2 cellular contexts compared by ENCODE assay signal in the genomic region with DNA sequence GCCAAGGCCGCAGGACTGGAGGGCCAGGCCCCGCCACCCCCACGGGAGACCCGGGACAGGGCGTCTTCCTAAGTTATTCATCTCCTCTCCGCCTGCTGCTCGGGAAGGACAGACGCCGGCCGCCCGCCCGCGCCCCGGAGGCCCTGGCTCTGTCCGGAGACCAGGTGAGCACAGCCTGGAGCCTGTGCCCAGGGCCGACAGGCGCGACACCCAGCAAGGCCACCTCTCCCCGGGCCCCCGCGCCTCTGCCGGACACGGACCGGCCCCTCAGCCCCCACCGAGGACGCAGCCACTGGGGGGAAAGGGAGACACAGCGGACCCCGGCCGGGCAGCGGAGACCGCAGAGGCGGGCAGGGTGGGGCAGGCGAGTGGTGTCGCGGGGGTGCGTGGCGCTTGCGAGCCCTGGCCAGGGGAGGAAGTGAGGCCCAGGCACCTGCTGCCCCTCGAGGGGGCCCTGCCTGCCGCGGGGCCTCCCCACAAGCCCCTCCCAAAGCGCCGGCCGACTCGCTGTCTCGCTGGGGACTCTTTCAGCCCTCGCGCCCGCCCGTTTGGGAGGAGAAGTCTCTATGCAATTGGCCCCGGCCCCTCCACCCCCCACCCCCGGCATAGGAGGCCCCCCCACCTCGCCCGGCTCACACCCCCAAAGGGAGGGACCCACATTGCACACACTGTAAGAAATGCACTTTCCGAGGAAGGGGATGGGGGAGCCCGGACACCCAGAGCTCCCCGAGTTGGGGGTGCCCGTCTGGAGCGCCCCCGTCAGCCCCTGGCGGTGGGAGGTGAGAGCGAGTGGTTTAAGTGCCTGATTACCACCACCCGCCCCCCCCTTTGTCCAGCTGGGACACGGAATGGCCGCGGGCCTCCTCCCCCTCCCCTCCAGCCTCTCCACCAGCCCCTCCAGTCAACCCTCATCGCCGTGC.
TF ChIP-seq lines count a peak whose summit lies in the region.

No MANE protein-coding gene starts in this region.

TF ChIP-seq in GM23338, 12 proteins besides CTCF, POLR2A, EP300 and RAD21:
- TF ChIP-seq NANOG (IDR thresholded peaks at IDR 0.05; ENCODE audit: borderline replicate concordance) (no peak), EZH2 (IDR thresholded peaks at IDR 0.05; ENCODE audit: low read depth, unreplicated experiment) (peak; percentile 77), STAT1 (IDR thresholded peaks at IDR 0.05; ENCODE audit: unreplicated experiment) (no peak)
- TF ChIP-seq, protein P1, sequence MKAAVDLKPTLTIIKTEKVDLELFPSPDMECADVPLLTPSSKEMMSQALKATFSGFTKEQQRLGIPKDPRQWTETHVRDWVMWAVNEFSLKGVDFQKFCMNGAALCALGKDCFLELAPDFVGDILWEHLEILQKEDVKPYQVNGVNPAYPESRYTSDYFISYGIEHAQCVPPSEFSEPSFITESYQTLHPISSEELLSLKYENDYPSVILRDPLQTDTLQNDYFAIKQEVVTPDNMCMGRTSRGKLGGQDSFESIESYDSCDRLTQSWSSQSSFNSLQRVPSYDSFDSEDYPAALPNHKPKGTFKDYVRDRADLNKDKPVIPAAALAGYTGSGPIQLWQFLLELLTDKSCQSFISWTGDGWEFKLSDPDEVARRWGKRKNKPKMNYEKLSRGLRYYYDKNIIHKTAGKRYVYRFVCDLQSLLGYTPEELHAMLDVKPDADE (IDR thresholded peaks at IDR 0.05): no peak
- TF ChIP-seq, protein P2, sequence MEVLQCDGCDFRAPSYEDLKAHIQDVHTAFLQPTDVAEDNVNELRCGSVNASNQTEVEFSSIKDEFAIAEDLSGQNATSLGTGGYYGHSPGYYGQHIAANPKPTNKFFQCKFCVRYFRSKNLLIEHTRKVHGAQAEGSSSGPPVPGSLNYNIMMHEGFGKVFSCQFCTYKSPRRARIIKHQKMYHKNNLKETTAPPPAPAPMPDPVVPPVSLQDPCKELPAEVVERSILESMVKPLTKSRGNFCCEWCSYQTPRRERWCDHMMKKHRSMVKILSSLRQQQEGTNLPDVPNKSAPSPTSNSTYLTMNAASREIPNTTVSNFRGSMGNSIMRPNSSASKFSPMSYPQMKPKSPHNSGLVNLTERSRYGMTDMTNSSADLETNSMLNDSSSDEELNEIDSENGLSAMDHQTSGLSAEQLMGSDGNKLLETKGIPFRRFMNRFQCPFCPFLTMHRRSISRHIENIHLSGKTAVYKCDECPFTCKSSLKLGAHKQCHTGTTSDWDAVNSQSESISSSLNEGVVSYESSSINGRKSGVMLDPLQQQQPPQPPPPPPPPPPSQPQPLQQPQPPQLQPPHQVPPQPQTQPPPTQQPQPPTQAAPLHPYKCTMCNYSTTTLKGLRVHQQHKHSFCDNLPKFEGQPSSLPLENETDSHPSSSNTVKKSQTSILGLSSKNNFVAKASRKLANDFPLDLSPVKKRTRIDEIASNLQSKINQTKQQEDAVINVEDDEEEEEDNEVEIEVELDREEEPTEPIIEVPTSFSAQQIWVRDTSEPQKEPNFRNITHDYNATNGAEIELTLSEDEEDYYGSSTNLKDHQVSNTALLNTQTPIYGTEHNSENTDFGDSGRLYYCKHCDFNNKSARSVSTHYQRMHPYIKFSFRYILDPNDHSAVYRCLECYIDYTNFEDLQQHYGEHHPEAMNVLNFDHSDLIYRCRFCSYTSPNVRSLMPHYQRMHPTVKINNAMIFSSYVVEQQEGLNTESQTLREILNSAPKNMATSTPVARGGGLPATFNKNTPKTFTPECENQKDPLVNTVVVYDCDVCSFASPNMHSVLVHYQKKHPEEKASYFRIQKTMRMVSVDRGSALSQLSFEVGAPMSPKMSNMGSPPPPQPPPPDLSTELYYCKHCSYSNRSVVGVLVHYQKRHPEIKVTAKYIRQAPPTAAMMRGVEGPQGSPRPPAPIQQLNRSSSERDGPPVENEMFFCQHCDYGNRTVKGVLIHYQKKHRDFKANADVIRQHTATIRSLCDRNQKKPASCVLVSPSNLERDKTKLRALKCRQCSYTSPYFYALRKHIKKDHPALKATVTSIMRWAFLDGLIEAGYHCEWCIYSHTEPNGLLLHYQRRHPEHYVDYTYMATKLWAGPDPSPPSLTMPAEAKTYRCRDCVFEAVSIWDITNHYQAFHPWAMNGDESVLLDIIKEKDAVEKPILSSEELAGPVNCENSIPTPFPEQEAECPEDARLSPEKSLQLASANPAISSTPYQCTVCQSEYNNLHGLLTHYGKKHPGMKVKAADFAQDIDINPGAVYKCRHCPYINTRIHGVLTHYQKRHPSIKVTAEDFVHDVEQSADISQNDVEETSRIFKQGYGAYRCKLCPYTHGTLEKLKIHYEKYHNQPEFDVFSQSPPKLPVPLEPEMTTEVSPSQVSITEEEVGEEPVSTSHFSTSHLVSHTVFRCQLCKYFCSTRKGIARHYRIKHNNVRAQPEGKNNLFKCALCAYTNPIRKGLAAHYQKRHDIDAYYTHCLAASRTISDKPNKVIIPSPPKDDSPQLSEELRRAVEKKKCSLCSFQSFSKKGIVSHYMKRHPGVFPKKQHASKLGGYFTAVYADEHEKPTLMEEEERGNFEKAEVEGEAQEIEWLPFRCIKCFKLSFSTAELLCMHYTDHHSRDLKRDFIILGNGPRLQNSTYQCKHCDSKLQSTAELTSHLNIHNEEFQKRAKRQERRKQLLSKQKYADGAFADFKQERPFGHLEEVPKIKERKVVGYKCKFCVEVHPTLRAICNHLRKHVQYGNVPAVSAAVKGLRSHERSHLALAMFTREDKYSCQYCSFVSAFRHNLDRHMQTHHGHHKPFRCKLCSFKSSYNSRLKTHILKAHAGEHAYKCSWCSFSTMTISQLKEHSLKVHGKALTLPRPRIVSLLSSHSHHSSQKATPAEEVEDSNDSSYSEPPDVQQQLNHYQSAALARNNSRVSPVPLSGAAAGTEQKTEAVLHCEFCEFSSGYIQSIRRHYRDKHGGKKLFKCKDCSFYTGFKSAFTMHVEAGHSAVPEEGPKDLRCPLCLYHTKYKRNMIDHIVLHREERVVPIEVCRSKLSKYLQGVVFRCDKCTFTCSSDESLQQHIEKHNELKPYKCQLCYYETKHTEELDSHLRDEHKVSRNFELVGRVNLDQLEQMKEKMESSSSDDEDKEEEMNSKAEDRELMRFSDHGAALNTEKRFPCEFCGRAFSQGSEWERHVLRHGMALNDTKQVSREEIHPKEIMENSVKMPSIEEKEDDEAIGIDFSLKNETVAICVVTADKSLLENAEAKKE (CRISPR knock-in tag; IDR thresholded peaks at IDR 0.05): no peak

TF ChIP-seq in K562, 482 proteins besides CTCF, POLR2A, EP300 and RAD21 (continues in another document):
- no peak for TF ChIP-seq ZNF316 (IDR thresholded peaks at IDR 0.05)
- TF ChIP-seq, protein P3, sequence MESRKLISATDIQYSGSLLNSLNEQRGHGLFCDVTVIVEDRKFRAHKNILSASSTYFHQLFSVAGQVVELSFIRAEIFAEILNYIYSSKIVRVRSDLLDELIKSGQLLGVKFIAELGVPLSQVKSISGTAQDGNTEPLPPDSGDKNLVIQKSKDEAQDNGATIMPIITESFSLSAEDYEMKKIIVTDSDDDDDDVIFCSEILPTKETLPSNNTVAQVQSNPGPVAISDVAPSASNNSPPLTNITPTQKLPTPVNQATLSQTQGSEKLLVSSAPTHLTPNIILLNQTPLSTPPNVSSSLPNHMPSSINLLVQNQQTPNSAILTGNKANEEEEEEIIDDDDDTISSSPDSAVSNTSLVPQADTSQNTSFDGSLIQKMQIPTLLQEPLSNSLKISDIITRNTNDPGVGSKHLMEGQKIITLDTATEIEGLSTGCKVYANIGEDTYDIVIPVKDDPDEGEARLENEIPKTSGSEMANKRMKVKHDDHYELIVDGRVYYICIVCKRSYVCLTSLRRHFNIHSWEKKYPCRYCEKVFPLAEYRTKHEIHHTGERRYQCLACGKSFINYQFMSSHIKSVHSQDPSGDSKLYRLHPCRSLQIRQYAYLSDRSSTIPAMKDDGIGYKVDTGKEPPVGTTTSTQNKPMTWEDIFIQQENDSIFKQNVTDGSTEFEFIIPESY (CRISPR knock-in tag; IDR thresholded peaks at IDR 0.05): peak; percentile 12; the same call in 1 of the 2 replicates
- TF ChIP-seq, protein P4, sequence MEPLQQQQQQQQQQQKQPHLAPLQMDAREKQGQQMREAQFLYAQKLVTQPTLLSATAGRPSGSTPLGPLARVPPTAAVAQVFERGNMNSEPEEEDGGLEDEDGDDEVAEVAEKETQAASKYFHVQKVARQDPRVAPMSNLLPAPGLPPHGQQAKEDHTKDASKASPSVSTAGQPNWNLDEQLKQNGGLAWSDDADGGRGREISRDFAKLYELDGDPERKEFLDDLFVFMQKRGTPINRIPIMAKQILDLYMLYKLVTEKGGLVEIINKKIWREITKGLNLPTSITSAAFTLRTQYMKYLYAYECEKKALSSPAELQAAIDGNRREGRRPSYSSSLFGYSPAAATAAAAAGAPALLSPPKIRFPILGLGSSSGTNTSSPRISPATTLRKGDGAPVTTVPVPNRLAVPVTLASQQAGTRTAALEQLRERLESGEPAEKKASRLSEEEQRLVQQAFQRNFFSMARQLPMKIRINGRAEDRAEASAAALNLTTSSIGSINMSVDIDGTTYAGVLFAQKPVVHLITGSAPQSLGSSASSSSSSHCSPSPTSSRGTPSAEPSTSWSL (CRISPR knock-in tag; IDR thresholded peaks at IDR 0.05; ENCODE audit: borderline replicate concordance): no peak
- TF ChIP-seq, protein P5, sequence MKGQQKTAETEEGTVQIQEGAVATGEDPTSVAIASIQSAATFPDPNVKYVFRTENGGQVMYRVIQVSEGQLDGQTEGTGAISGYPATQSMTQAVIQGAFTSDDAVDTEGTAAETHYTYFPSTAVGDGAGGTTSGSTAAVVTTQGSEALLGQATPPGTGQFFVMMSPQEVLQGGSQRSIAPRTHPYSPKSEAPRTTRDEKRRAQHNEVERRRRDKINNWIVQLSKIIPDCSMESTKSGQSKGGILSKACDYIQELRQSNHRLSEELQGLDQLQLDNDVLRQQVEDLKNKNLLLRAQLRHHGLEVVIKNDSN (CRISPR knock-in tag; IDR thresholded peaks at IDR 0.05): no peak
- TF ChIP-seq GTF2F1 (IDR thresholded peaks at IDR 0.05; ENCODE audit: low read depth, low read length): no peak
- TF ChIP-seq, protein P6, sequence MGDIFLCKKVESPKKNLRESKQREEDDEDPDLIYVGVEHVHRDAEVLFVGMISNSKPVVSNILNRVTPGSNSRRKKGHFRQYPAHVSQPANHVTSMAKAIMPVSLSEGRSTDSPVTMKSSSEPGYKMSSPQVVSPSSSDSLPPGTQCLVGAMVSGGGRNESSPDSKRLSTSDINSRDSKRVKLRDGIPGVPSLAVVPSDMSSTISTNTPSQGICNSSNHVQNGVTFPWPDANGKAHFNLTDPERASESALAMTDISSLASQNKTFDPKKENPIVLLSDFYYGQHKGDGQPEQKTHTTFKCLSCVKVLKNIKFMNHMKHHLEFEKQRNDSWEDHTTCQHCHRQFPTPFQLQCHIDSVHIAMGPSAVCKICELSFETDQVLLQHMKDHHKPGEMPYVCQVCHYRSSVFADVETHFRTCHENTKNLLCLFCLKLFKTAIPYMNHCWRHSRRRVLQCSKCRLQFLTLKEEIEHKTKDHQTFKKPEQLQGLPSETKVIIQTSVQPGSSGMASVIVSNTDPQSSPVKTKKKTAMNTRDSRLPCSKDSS (IDR thresholded peaks at IDR 0.05; ENCODE audit: low read depth, partially characterized antibody): no peak
- no peak for TF ChIP-seq ZNF253 (CRISPR knock-in tag; conservative IDR thresholded peaks at IDR 0.05)
- no peak for TF ChIP-seq ZNF764 (CRISPR knock-in tag; IDR thresholded peaks at IDR 0.05; ENCODE audit: low read depth)
- TF ChIP-seq RBM39 (optimal IDR thresholded peaks at IDR 0.05; ENCODE audit: low read depth, low read length): no peak
- TF ChIP-seq PCBP1 (IDR thresholded peaks at IDR 0.05; ENCODE audit: low read depth, low read length, poor library complexity, severe bottlenecking): peak; percentile 56
- no peak for TF ChIP-seq ZNF444 (CRISPR knock-in tag; IDR thresholded peaks at IDR 0.05)
- 0 out of 2 replicates have a peak, but pooled peaks have one; percentile 21 for TF ChIP-seq SAFB (IDR thresholded peaks at IDR 0.05; ENCODE audit: borderline replicate concordance, low read depth, low read length)
- TF ChIP-seq SNRNP70 (optimal IDR thresholded peaks at IDR 0.05; ENCODE audit: low read depth, low read length): no peak
- TF ChIP-seq FOXJ2 (tag; IDR thresholded peaks at IDR 0.05): no peak
- TF ChIP-seq, protein P7, sequence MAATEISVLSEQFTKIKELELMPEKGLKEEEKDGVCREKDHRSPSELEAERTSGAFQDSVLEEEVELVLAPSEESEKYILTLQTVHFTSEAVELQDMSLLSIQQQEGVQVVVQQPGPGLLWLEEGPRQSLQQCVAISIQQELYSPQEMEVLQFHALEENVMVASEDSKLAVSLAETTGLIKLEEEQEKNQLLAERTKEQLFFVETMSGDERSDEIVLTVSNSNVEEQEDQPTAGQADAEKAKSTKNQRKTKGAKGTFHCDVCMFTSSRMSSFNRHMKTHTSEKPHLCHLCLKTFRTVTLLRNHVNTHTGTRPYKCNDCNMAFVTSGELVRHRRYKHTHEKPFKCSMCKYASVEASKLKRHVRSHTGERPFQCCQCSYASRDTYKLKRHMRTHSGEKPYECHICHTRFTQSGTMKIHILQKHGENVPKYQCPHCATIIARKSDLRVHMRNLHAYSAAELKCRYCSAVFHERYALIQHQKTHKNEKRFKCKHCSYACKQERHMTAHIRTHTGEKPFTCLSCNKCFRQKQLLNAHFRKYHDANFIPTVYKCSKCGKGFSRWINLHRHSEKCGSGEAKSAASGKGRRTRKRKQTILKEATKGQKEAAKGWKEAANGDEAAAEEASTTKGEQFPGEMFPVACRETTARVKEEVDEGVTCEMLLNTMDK (IDR thresholded peaks at IDR 0.05; ENCODE audit: borderline replicate concordance, insufficient read depth, low read depth, low read length, poor library complexity, severe bottlenecking): no peak
- no peak for TF ChIP-seq ILK (tag; IDR thresholded peaks at IDR 0.05; ENCODE audit: borderline replicate concordance, low read depth)
- TF ChIP-seq ZNF79 (CRISPR knock-in tag; IDR thresholded peaks at IDR 0.05; ENCODE audit: low read depth): no peak
- no peak for TF ChIP-seq KAT7 (CRISPR knock-in tag; IDR thresholded peaks at IDR 0.05; ENCODE audit: borderline replicate concordance)
- no peak for TF ChIP-seq EGR1 (conservative IDR thresholded peaks at IDR 0.05)
- no peak for TF ChIP-seq ZNF146 (CRISPR knock-in tag; IDR thresholded peaks at IDR 0.05; ENCODE audit: unreplicated experiment)
- TF ChIP-seq KDM2B (CRISPR knock-in tag; IDR thresholded peaks at IDR 0.05): no peak
- TF ChIP-seq ETV5 (CRISPR knock-in tag; IDR thresholded peaks at IDR 0.05; ENCODE audit: low read depth): no peak
- TF ChIP-seq ZBTB7A (IDR thresholded peaks at IDR 0.05; ENCODE audit: borderline replicate concordance, control insufficient read depth, low read depth, low read length): peak; percentile 5; the same call in 1 of the 2 replicates
- TF ChIP-seq MEF2A (IDR thresholded peaks at IDR 0.05; ENCODE audit: control insufficient read depth, low read depth, low read length): no peak
- TF ChIP-seq RCOR1 (IDR thresholded peaks at IDR 0.05; ENCODE audit: borderline replicate concordance in 1 of 2, low read depth in 2 of 2, low read length in 2 of 2): no peak
- no peak for TF ChIP-seq RBM34 (IDR thresholded peaks at IDR 0.05; ENCODE audit: borderline replicate concordance, insufficient read depth, low read length)
- TF ChIP-seq DIDO1 (tag; IDR thresholded peaks at IDR 0.05; ENCODE audit: low read depth): no peak
- TF ChIP-seq SREBF2 (CRISPR knock-in tag; IDR thresholded peaks at IDR 0.05): no peak
- no peak for TF ChIP-seq SMC3 (conservative IDR thresholded peaks at IDR 0.05; ENCODE audit: insufficient read depth, low read depth, low read length)
- TF ChIP-seq ZFX (CRISPR knock-in tag; IDR thresholded peaks at IDR 0.05): 0 out of 2 replicates have a peak, but pooled peaks have one; percentile 14
- TF ChIP-seq ZBTB17 (CRISPR knock-in tag; IDR thresholded peaks at IDR 0.05): no peak
- TF ChIP-seq MTA3 (IDR thresholded peaks at IDR 0.05; ENCODE audit: borderline replicate concordance): no peak
- TF ChIP-seq MECOM (CRISPR knock-in tag; IDR thresholded peaks at IDR 0.05): no peak
- TF ChIP-seq ATF1 (CRISPR knock-in tag; IDR thresholded peaks at IDR 0.05): no peak
- no peak for TF ChIP-seq ATF1 (tag; IDR thresholded peaks at IDR 0.05)
- TF ChIP-seq POLR2AphosphoS5 (IDR thresholded peaks at IDR 0.05; ENCODE audit: control insufficient read depth, insufficient read depth, low read depth, low read length): no peak
